1 cellular context compared by ENCODE assay signal in genomic region chr2:240604939-240605716, GRCh38.
TF ChIP-seq lines count a peak whose summit lies in the region.

No MANE protein-coding gene starts in this region.

TF ChIP-seq in HepG2, 621 proteins besides CTCF, POLR2A, EP300 and RAD21 (continued from another document and continues in another):
- no peak for TF ChIP-seq KLF12 (CRISPR knock-in tag; IDR thresholded peaks at IDR 0.05; ENCODE audit: borderline replicate concordance)
- TF ChIP-seq PITX1 (CRISPR knock-in tag; IDR thresholded peaks at IDR 0.05): no peak
- peak; percentile 70; the same call in 1 of the 2 replicates for TF ChIP-seq ZNF20 (CRISPR knock-in tag; IDR thresholded peaks at IDR 0.05)
- TF ChIP-seq ZNF713 (CRISPR knock-in tag; IDR thresholded peaks at IDR 0.05): no peak
- no peak for TF ChIP-seq E2F5 (CRISPR knock-in tag; conservative IDR thresholded peaks at IDR 0.05)
- TF ChIP-seq ZNF710 (CRISPR knock-in tag; IDR thresholded peaks at IDR 0.05; ENCODE audit: borderline replicate concordance): peak; percentile 29; the same call in 1 of the 2 replicates
- peak; percentile 34 for TF ChIP-seq NFKB2 (CRISPR knock-in tag; IDR thresholded peaks at IDR 0.05; ENCODE audit: borderline replicate concordance)
- TF ChIP-seq ZNF563 (CRISPR knock-in tag; IDR thresholded peaks at IDR 0.05): no peak; the same call in 1 of the 2 replicates
- TF ChIP-seq TFDP1 (CRISPR knock-in tag; IDR thresholded peaks at IDR 0.05; ENCODE audit: borderline replicate concordance): peak; percentile 23; the same call in 1 of the 2 replicates
- peak; percentile 19 for TF ChIP-seq RBM39 (IDR thresholded peaks at IDR 0.05; ENCODE audit: low read depth, low read length, poor library complexity, severe bottlenecking)
- TF ChIP-seq SPEN (CRISPR knock-in tag; IDR thresholded peaks at IDR 0.05; ENCODE audit: low read depth): peak; percentile 72
- peak; percentile 16; the same call in 1 of the 2 replicates for TF ChIP-seq ZHX1 (CRISPR knock-in tag; IDR thresholded peaks at IDR 0.05; ENCODE audit: low read depth)
- TF ChIP-seq SNRNP70 (IDR thresholded peaks at IDR 0.05; ENCODE audit: low read depth, low read length): no peak
- TF ChIP-seq HOXA7 (CRISPR knock-in tag; IDR thresholded peaks at IDR 0.05): peak; percentile 55; the same call in 1 of the 2 replicates
- peak; percentile 78 for TF ChIP-seq GABPB1 (CRISPR knock-in tag; IDR thresholded peaks at IDR 0.05)
- TF ChIP-seq ZSCAN31 (CRISPR knock-in tag; IDR thresholded peaks at IDR 0.05; ENCODE audit: low read depth): peak; percentile 86
- no peak for TF ChIP-seq ZFP1 (CRISPR knock-in tag; IDR thresholded peaks at IDR 0.05)
- peak; percentile 77 for TF ChIP-seq ZNF501 (CRISPR knock-in tag; IDR thresholded peaks at IDR 0.05)
- no peak for TF ChIP-seq ZNF709 (CRISPR knock-in tag; IDR thresholded peaks at IDR 0.05)
- no peak for TF ChIP-seq ZBTB34 (CRISPR knock-in tag; IDR thresholded peaks at IDR 0.05)
- TF ChIP-seq JARID2 (CRISPR knock-in tag; IDR thresholded peaks at IDR 0.05; ENCODE audit: insufficient replicate concordance): peak; percentile 19
- peak; percentile 49; the same call in 1 of the 2 replicates for TF ChIP-seq ZNF576 (CRISPR knock-in tag; IDR thresholded peaks at IDR 0.05)
- TF ChIP-seq NFYB (CRISPR knock-in tag; IDR thresholded peaks at IDR 0.05): no peak
- peak; percentile 39; the same call in 1 of the 2 replicates for TF ChIP-seq JUND (CRISPR knock-in tag; IDR thresholded peaks at IDR 0.05)
- TF ChIP-seq ELF1 (CRISPR knock-in tag; IDR thresholded peaks at IDR 0.05): no peak; the same call in 1 of the 2 replicates
- TF ChIP-seq KLF13 (CRISPR knock-in tag; IDR thresholded peaks at IDR 0.05): no peak
- peak; percentile 21; the same call in 1 of the 2 replicates for TF ChIP-seq KDM3A (CRISPR knock-in tag; IDR thresholded peaks at IDR 0.05; ENCODE audit: low read depth)
- no peak for TF ChIP-seq SOX13 (IDR thresholded peaks at IDR 0.05)
- no peak for TF ChIP-seq SOX13 (CRISPR knock-in tag; conservative IDR thresholded peaks at IDR 0.05 in 1 of 2, IDR thresholded peaks at IDR 0.05 in 1 of 2)
- TF ChIP-seq ZBTB20 (CRISPR knock-in tag; IDR thresholded peaks at IDR 0.05; ENCODE audit: borderline replicate concordance, low read depth): peak; percentile 41; the same call in 1 of the 2 replicates
- peak; percentile 40; the same call in 1 of the 2 replicates for TF ChIP-seq SKIL (CRISPR knock-in tag; IDR thresholded peaks at IDR 0.05; ENCODE audit: borderline replicate concordance)
- TF ChIP-seq NR2F2 (IDR thresholded peaks at IDR 0.05; ENCODE audit: borderline replicate concordance, low read depth): peak; percentile 30; the same call in 1 of the 2 replicates
- TF ChIP-seq ZNF207 (IDR thresholded peaks at IDR 0.05; ENCODE audit: borderline replicate concordance): no peak
- no peak for TF ChIP-seq ZNF773 (CRISPR knock-in tag; IDR thresholded peaks at IDR 0.05; ENCODE audit: borderline replicate concordance)
- no peak for TF ChIP-seq ZNF33A (CRISPR knock-in tag; IDR thresholded peaks at IDR 0.05; ENCODE audit: borderline replicate concordance)
- TF ChIP-seq HNRNPH1 (optimal IDR thresholded peaks at IDR 0.05; ENCODE audit: low read depth, low read length): no peak
- peak; percentile 71; the same call in 1 of the 2 replicates for TF ChIP-seq POGK (CRISPR knock-in tag; conservative IDR thresholded peaks at IDR 0.05)
- 0 out of 2 replicates have a peak, but pooled peaks have one; percentile 27 for TF ChIP-seq ZNF616 (CRISPR knock-in tag; IDR thresholded peaks at IDR 0.05; ENCODE audit: low read depth)
- TF ChIP-seq BATF2 (CRISPR knock-in tag; IDR thresholded peaks at IDR 0.05): peak; percentile 40; the same call in 1 of the 2 replicates
- TF ChIP-seq TEAD3 (CRISPR knock-in tag; optimal IDR thresholded peaks at IDR 0.05; ENCODE audit: borderline replicate concordance): peak; percentile 6
- peak; percentile 35; the same call in 1 of the 2 replicates for TF ChIP-seq TFDP2 (CRISPR knock-in tag; IDR thresholded peaks at IDR 0.05)
- no peak for TF ChIP-seq PPARG (CRISPR knock-in tag; conservative IDR thresholded peaks at IDR 0.05)
- no peak for TF ChIP-seq FUBP1 (CRISPR knock-in tag; IDR thresholded peaks at IDR 0.05; ENCODE audit: borderline replicate concordance)
- TF ChIP-seq BRCA1 (CRISPR knock-in tag; IDR thresholded peaks at IDR 0.05): no peak
- 0 out of 2 replicates have a peak, but pooled peaks have one; percentile 80 for TF ChIP-seq ZNF570 (CRISPR knock-in tag; IDR thresholded peaks at IDR 0.05; ENCODE audit: borderline replicate concordance)
- TF ChIP-seq LCORL (IDR thresholded peaks at IDR 0.05): no peak
- TF ChIP-seq LCORL (CRISPR knock-in tag; IDR thresholded peaks at IDR 0.05): peak; percentile 73
- TF ChIP-seq ZFP37 (CRISPR knock-in tag; IDR thresholded peaks at IDR 0.05; ENCODE audit: borderline replicate concordance): 0 out of 2 replicates have a peak, but pooled peaks have one; percentile 7
